Comparison of ENCODE assay signal across 15 cellular contexts in the genomic region with DNA sequence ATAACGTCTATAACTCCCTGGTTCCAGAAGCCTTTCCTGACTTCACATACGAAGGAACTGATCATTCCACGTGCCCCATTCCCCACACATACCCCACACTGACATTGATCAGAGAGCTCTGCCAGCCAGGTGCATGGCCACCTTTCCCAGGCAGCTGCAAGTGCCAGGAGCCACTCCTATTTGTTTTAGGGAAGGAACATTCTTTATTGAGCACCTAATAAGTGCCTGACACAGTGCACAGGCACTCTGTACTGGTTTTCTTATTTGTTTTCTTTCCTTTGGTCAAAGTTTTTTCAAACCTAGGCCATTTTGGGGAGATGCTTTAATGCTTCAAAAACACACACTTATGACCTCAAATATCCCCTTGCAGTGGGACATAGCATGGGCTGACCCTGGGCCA.
"Had no signal": no experiment of that assay in that cellular context is flagged by ENCODE, and none has a peak within 500 bp of the region (broad histone marks: within the 10 kb centered on the region; RNA-seq: fewer than 3 reads in every experiment).

No MANE protein-coding gene starts in this region.

- H3K27me3 Mint-ChIP-seq: dendritic cell treated with granulocyte-macrophage colony-stimulating factor and Interleukin-4, amounts not matched to agents 40 ng/mL and 50 ng/mL, for 4 days; effector memory CD8-positive, alpha-beta T cell; naive thymus-derived CD4-positive, alpha-beta T cell had no signal

- H3K4me3 Mint-ChIP-seq: dendritic cell treated with granulocyte-macrophage colony-stimulating factor and Interleukin-4, amounts not matched to agents 40 ng/mL and 50 ng/mL, for 4 days; effector memory CD8-positive, alpha-beta T cell; naive thymus-derived CD4-positive, alpha-beta T cell; nephron progenitor cell had no signal

- H3K9ac ChIP-seq: parathyroid adenoma had no signal

- H3K27me3 ChIP-seq: esophagus muscularis mucosa, gastroesophageal sphincter, stomach had no signal

- DNase-seq: effector memory CD8-positive, alpha-beta T cell; hippocampal formation; mesendoderm; naive thymus-derived CD4-positive, alpha-beta T cell; nephron progenitor cell; small intestine; stimulated activated CD4-positive, alpha-beta T cell treated with anti-CD3 and anti-CD28 coated beads, Interleukin-12 subunit alpha, Interleukin-12 subunit beta, amount 100 ng/mL, for 4 hours; stimulated activated naive CD4-positive, alpha-beta T cell; stomach; trophoblast cell had no signal

- ATAC-seq: effector memory CD8-positive, alpha-beta T cell; gastroesophageal sphincter; naive thymus-derived CD4-positive, alpha-beta T cell had no signal

- H3K27ac Mint-ChIP-seq: dendritic cell treated with granulocyte-macrophage colony-stimulating factor and Interleukin-4, amounts not matched to agents 40 ng/mL and 50 ng/mL, for 4 days; effector memory CD8-positive, alpha-beta T cell; nephron progenitor cell had no signal

- H3K9me3 ChIP-seq: esophagus muscularis mucosa, gastroesophageal sphincter, stomach had no signal

- H3K27ac ChIP-seq: epithelial cell of prostate, esophagus muscularis mucosa, gastroesophageal sphincter, parathyroid adenoma, stomach had no signal

- H3K4me3 ChIP-seq: esophagus muscularis mucosa, gastroesophageal sphincter, stomach had no signal
